18 cellular contexts compared by ENCODE assay signal in genomic region chr16:81350306-81350615, GRCh38. TPM values are rescaled to one million over a fixed set of nuclear protein-coding genes. Genes with fewer than 3 reads are reported as not detected.
DNase-seq lines count a peak whose midpoint lies in the region; ATAC-seq and TF ChIP-seq lines count a peak whose summit lies in the region.
"Had no signal": no experiment of that assay in that cellular context is flagged by ENCODE, and none has a peak within 500 bp of the region (broad histone marks: within the 10 kb centered on the region; RNA-seq: fewer than 3 reads in every experiment).

No MANE protein-coding gene starts in this region.

- peak; percentile 61 for TF ChIP-seq CTCF in LNCAP (IDR thresholded peaks at IDR 0.05)

- H2BK5ac ChIP-seq in mesendoderm (ENCODE audit: low read length) = no peak overlapping the region

- DNase-seq in NCI-H82 (lab: John Stamatoyannopoulos, UW) (peak; percentile 3), NCI-H82 treated with DMSO at 0.1 percent for 48 hours (lab: John Stamatoyannopoulos, UW; ENCODE audit: unreplicated experiment) (no peak), adipocyte (ENCODE audit: low read depth) (peak; percentile 16), mesendoderm (peak; percentile 10), kidney tubule cell (ENCODE audit: low spot score) (no peak)
- DNase-seq: activated CD4-positive, alpha-beta memory T cell treated with anti-CD3 and anti-CD28 coated beads, Interleukin-2, amount 10 ng/mL, durations not matched to agents 7 days and 5 days; anterior cingulate cortex; CD4-positive, alpha-beta memory T cell; GF-D8; Karpas-422; kidney glomerular epithelial cell; occipital lobe; tibial artery had no signal

- H3K18ac ChIP-seq in mesendoderm (ENCODE audit: low read length) = no peak overlapping the region

- H3K79me2 ChIP-seq in mesendoderm (ENCODE audit: control insufficient read depth, insufficient read depth, low read length) = no peaks in the 10 kb centered on the region

- H3K4me3 ChIP-seq in adipocyte (ENCODE audit: low read length) = no peak overlapping the region
- H3K4me3 ChIP-seq in mesendoderm (ENCODE audit: low read length) = no peak overlapping the region
- H3K4me3 ChIP-seq: tibial artery had no signal

- H3K27ac ChIP-seq in mesendoderm (ENCODE audit: low read depth, low read length) = no peak overlapping the region
- H3K27ac ChIP-seq: HL-60, tibial artery had no signal

- H2BK15ac ChIP-seq in mesendoderm (replicated peaks; ENCODE audit: low read depth) = no peak overlapping the region

- no peaks in the 10 kb centered on the region for H3K27me3 ChIP-seq in adipocyte (replicated peaks; ENCODE audit: control insufficient read depth, insufficient read depth, low read length)
- no peaks in the 10 kb centered on the region for H3K27me3 ChIP-seq in mesendoderm (ENCODE audit: insufficient read depth, low read length, poor library complexity)
- H3K27me3 ChIP-seq: tibial artery had no signal

- no CpG with 5 or more reads among the region's 4 CpGs for WGBS in mesendoderm (ENCODE audit: extremely low coverage, insufficient coverage, low lambda C conversion rate)

- H3K9ac ChIP-seq in adipocyte (ENCODE audit: low read length) (no peak overlapping the region), mesendoderm (ENCODE audit: low read length) (no peak overlapping the region)

- H3K4me2 ChIP-seq in mesendoderm (ENCODE audit: low read length) = no peak overlapping the region

- peaks cover 6% of the 10 kb centered on the region for H3K79me1 ChIP-seq in mesendoderm (ENCODE audit: low read length)

- ATAC-seq in HG03439 (IDR thresholded peaks at IDR 0.05; ENCODE audit: unreplicated experiment) (no peak), GM21390 (IDR thresholded peaks at IDR 0.05; ENCODE audit: unreplicated experiment) (no peak)
- ATAC-seq: activated T-helper 17 cell treated with anti-CD3 and anti-CD28 coated beads, Interleukin-2, amount 50 U/mL, for 72 hours had no signal

- H4K8ac ChIP-seq in mesendoderm (ENCODE audit: low read depth, low read length) = no peak overlapping the region

- no peak overlapping the region for H4K5ac ChIP-seq in mesendoderm (ENCODE audit: low read length)

- H2BK120ac ChIP-seq in mesendoderm (ENCODE audit: low read depth, low read length) = no peak overlapping the region

- H3K4ac ChIP-seq in mesendoderm (ENCODE audit: low read depth, low read length) = no peak overlapping the region

- H3K4me1 ChIP-seq in adipocyte (ENCODE audit: control insufficient read depth, insufficient read depth, low read length) (no peaks in the 10 kb centered on the region), mesendoderm (ENCODE audit: control insufficient read depth, low read depth, low read length) (no peaks in the 10 kb centered on the region)
- H3K4me1 ChIP-seq: tibial artery had no signal

- no peak overlapping the region for H2AK5ac ChIP-seq in mesendoderm (ENCODE audit: low read length)

- H3K56ac ChIP-seq in mesendoderm (ENCODE audit: low read length) = no peak overlapping the region

- peaks cover 15% of the 10 kb centered on the region for H3K36me3 ChIP-seq in adipocyte (ENCODE audit: control insufficient read depth, insufficient read depth, low read length, severe bottlenecking)
- H3K36me3 ChIP-seq in mesendoderm (ENCODE audit: control insufficient read depth, insufficient read depth, low read length) = no peaks in the 10 kb centered on the region

- H3K23ac ChIP-seq in mesendoderm (ENCODE audit: low read length) = no peak overlapping the region

- H3K9me3 ChIP-seq in adipocyte (ENCODE audit: control insufficient read depth, low read length) = peaks cover 23% of the 10 kb centered on the region

RNA-seq across cellular contexts. Expression of gene GAN, which starts 35.5 kb away (rescaled TPM):
- 5.9 TPM for polyA plus RNA-seq in mesendoderm (2013, experiment 1 of 2)
- 5.6 TPM for polyA plus RNA-seq in mesendoderm (2013, experiment 2 of 2)

Comparison
In these comparisons a context has a peak if more than half of its experiments do, and no peak if none do; other contexts are left out.
1. DNase-seq: peak in NCI-H82 (single experiment), adipocyte (single experiment) and mesendoderm (single experiment); none in NCI-H82 treated with DMSO at 0.1 percent for 48 hours (single experiment) and kidney tubule cell (single experiment).